Comparison of ENCODE assay signal across 8 cellular contexts in the genomic region with DNA sequence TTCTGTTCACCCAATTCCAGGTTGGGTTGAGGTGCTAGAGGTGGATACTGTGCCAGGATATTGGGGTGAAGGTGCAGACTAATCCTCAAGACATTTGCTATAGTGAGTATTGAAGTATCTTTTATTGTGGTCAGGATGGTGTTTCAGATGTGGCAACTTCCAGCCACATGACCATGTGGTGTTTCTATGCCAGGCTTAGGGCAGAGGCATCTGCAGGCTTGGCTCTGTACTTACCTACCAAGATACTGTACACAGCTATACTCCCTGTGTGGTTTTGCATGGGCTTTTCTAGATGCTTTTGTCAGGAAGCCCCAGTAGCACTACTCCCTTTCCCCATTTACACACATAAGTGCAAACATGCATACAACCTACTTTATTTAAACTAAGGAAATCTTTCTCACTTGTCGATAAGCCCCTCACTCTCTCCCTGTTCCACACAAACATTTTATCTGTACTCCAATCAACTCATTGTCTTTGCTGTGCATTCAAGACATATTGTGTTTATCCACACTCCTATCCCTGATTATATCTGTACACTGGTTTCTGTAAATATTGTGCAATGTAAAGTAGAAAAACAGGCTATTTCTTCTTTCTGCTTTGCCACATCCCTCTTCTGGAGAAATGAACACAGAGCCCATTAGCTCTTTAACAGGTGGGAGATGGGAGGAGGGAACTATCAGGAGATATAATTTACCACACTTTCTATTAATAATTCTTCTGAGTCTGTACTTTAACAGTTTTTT. TPM values are rescaled to one million over a fixed set of nuclear protein-coding genes. Genes with fewer than 3 reads are reported as not detected.
DNase-seq lines count a peak whose midpoint lies in the region; ATAC-seq and TF ChIP-seq lines count a peak whose summit lies in the region.

No MANE protein-coding gene starts in this region.

- H3K9me3 ChIP-seq in spleen, result no peaks in the 10 kb centered on the region

- H3K36me3 Mint-ChIP-seq in activated naive CD8-positive, alpha-beta T cell, result no peaks in the 10 kb centered on the region

- ATAC-seq in GM21619 (IDR thresholded peaks at IDR 0.05; ENCODE audit: unreplicated experiment), result peak; percentile 85

- no peak for TF ChIP-seq CTCF in spleen (IDR thresholded peaks at IDR 0.05 in 8 of 11, conservative IDR thresholded peaks at IDR 0.05 in 3 of 11)

- H3K9me3 Mint-ChIP-seq in activated naive CD8-positive, alpha-beta T cell (ENCODE audit: low read depth), result no peaks in the 10 kb centered on the region

- H3K4me1 Mint-ChIP-seq in activated naive CD8-positive, alpha-beta T cell (ENCODE audit: low read depth), result peaks cover 27% of the 10 kb centered on the region

- peaks cover 13 to 78% (median 28%) of the 10 kb centered on the region in 6 donors for H3K4me1 ChIP-seq in spleen

- H3K27ac ChIP-seq in spleen, result peak overlapping the region in 7 of 8 donors; percentile 23 to 82 (median 58)

- TF ChIP-seq POLR2A in spleen (IDR thresholded peaks at IDR 0.05), result no peak

- H3K27ac Mint-ChIP-seq in activated naive CD8-positive, alpha-beta T cell, result peak overlapping the region; percentile 11

- intact Hi-C loops in spleen (cut with DNase I; ENCODE audit: low total_unique reads), result no loop called here

- H3K4me3 Mint-ChIP-seq in activated naive CD8-positive, alpha-beta T cell, result no peak overlapping the region

- H3K27me3 ChIP-seq in spleen (replicated peaks in 1 of 7), result no peaks in the 10 kb centered on the region

- H3K36me3 ChIP-seq in spleen, result peaks cover 0 to 17% (median under 1%) of the 10 kb centered on the region in 6 donors

- no peak overlapping the region for H3K4me3 ChIP-seq in spleen

- DNase-seq in GM03348 (ENCODE audit: low spot score) (peak; percentile 9), LHCN-M2 (ENCODE audit: low read depth) (peak; percentile 52), spleen (no peak), DMS53 treated with DMSO at 0.1 percent for 48 hours (lab: John Stamatoyannopoulos, UW; ENCODE audit: unreplicated experiment) (no peak), NCI-H748 (lab: John Stamatoyannopoulos, UW; ENCODE audit: unreplicated experiment) (no peak), NCI-H82 (lab: John Stamatoyannopoulos, UW) (no peak)

- no peaks in the 10 kb centered on the region for H3K27me3 Mint-ChIP-seq in activated naive CD8-positive, alpha-beta T cell

- 70 to 98% (median 77%) methylated on average over 1 of the region's 1 CpG for WGBS in spleen, 5 donors

RNA-seq across cellular contexts. Expression of a gene that starts 12.3 kb away (rescaled TPM):
- 40.5 and 51.7 TPM in 2 replicates for total RNA-seq in LHCN-M2 (2014; rRNA removed)
- 13.2 TPM for polyA plus RNA-seq in LHCN-M2 (2012)
- total RNA-seq in spleen, result 10 to 100 TPM; 13.9 to 21.5 (median 20.5) TPM
- polyA plus RNA-seq in spleen, result 10 to 100 TPM; 12.1 to 15.6 (median 13.0) TPM

RNA-seq across cellular contexts. Expression of a gene that starts 13.5 kb away (rescaled TPM):
- total RNA-seq in LHCN-M2 (2014; rRNA removed) (124 and 133 TPM in 2 replicates), spleen (100 to 1,000 TPM in 3 of 7 donors, 10 to 100 TPM in 4; 80.7 to 116 (median 93.8) TPM)
- polyA plus RNA-seq in LHCN-M2 (2012), result 25.6 TPM
- 10 to 100 TPM; 13.5 to 19.0 (median 17.0) TPM for polyA plus RNA-seq in spleen

Comparison
In these comparisons a context has a peak if more than half of its experiments do, and no peak if none do; other contexts are left out.
1. DNase-seq: peak in GM03348 (single experiment) and LHCN-M2 (single experiment); none in spleen (single experiment), DMS53 treated with DMSO at 0.1 percent for 48 hours (single experiment), NCI-H748 (single experiment) and NCI-H82 (single experiment).